1 cellular context compared by ENCODE assay signal in the genomic region with DNA sequence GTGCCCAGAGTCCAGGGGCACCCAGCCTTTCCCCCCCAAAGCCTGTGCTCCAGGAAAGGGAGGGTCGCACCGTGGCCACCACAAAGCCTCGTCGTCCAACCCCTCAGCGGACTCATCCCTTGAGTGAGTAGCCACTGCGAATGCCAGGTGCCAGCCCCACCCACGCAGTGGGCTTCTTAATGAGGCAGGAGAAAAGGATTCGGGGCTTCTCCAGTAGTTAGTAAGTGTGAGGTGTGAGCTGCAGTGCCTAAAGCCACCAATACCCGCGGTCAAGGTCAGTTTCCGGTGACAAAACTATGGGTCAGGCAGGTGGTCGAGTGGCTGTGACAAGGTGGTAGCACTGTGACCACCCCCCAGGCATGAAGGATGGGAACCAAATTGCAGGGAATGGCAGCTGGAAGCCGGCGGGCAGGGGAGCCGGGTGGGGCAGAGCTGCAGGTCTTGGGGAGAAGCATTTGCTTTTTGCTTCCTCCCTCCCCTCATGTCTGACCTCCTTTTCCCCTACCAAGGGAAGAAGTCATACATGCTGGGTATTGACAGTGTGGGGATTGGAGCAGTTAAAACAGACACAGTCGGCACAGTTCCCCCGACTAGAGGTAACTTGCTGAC.
TF ChIP-seq lines count a peak whose summit lies in the region.

No MANE protein-coding gene starts in this region.

TF ChIP-seq in GM12878, 131 proteins besides CTCF, POLR2A, EP300 and RAD21 (continued from another document):
- TF ChIP-seq, protein P1, sequence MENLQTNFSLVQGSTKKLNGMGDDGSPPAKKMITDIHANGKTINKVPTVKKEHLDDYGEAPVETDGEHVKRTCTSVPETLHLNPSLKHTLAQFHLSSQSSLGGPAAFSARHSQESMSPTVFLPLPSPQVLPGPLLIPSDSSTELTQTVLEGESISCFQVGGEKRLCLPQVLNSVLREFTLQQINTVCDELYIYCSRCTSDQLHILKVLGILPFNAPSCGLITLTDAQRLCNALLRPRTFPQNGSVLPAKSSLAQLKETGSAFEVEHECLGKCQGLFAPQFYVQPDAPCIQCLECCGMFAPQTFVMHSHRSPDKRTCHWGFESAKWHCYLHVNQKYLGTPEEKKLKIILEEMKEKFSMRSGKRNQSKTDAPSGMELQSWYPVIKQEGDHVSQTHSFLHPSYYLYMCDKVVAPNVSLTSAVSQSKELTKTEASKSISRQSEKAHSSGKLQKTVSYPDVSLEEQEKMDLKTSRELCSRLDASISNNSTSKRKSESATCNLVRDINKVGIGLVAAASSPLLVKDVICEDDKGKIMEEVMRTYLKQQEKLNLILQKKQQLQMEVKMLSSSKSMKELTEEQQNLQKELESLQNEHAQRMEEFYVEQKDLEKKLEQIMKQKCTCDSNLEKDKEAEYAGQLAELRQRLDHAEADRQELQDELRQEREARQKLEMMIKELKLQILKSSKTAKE (IDR thresholded peaks at IDR 0.05; ENCODE audit: low read depth, poor library complexity, severe bottlenecking): no peak
- TF ChIP-seq BRCA1 (IDR thresholded peaks at IDR 0.05; ENCODE audit: low read depth, low read length) (no peak), ZSCAN29 (IDR thresholded peaks at IDR 0.05) (no peak), BCL11A (IDR thresholded peaks at IDR 0.05; ENCODE audit: low read depth, low read length) (peak; percentile 62), YY1 (IDR thresholded peaks at IDR 0.05; ENCODE audit: low read depth, low read length) (no peak), SPI1 (IDR thresholded peaks at IDR 0.05; ENCODE audit: borderline replicate concordance, insufficient read depth, low read depth, low read length) (no peak), YBX1 (IDR thresholded peaks at IDR 0.05) (no peak), IKZF2 (IDR thresholded peaks at IDR 0.05) (peak in 1 of 2 experiments; percentile 6; a peak in 2 of 4 replicates), MXI1 (IDR thresholded peaks at IDR 0.05; ENCODE audit: low read depth, low read length) (no peak), IKZF1 (conservative IDR thresholded peaks at IDR 0.05) (peak; percentile 26), NRF1 (conservative IDR thresholded peaks at IDR 0.05; ENCODE audit: low read depth, low read length) (no peak), NR2F1 (conservative IDR thresholded peaks at IDR 0.05) (peak; percentile 79), ATF7 (IDR thresholded peaks at IDR 0.05; ENCODE audit: low read depth) (no peak), BHLHE40 (IDR thresholded peaks at IDR 0.05; ENCODE audit: borderline replicate concordance in 1 of 2, low read depth in 2 of 2, low read length in 1 of 2) (peak; percentile 18 to 68; a peak in 2 of 4 replicates), SRF (IDR thresholded peaks at IDR 0.05; ENCODE audit: low read depth in 2 of 2, low read length in 2 of 2) (no peak), SMC3 (IDR thresholded peaks at IDR 0.05; ENCODE audit: borderline replicate concordance, low read length) (no peak), ASH2L (IDR thresholded peaks at IDR 0.05; ENCODE audit: borderline replicate concordance, low read depth) (no peak), MTA2 (IDR thresholded peaks at IDR 0.05; ENCODE audit: low read depth) (peak; percentile 50; the same call in 1 of the 2 replicates), PAX5 (IDR thresholded peaks at IDR 0.05; ENCODE audit: borderline replicate concordance, low read depth, low read length) (0 out of 2 replicates have a peak, but pooled peaks have one; percentile 20), GATAD2B (conservative IDR thresholded peaks at IDR 0.05; ENCODE audit: low read depth) (peak; percentile 33; the same call in 1 of the 2 replicates), ESRRA (IDR thresholded peaks at IDR 0.05; ENCODE audit: low read length) (no peak), RUNX3 (IDR thresholded peaks at IDR 0.05; ENCODE audit: low read length) (peak; percentile 38; the same call in 1 of the 2 replicates), EGR1 (IDR thresholded peaks at IDR 0.05; ENCODE audit: borderline replicate concordance in 1 of 2, low read depth in 2 of 2, low read length in 2 of 2) (peak in 1 of 2 experiments; percentile 68; a peak in 2 of 3 replicates)
- TF ChIP-seq, protein P2, sequence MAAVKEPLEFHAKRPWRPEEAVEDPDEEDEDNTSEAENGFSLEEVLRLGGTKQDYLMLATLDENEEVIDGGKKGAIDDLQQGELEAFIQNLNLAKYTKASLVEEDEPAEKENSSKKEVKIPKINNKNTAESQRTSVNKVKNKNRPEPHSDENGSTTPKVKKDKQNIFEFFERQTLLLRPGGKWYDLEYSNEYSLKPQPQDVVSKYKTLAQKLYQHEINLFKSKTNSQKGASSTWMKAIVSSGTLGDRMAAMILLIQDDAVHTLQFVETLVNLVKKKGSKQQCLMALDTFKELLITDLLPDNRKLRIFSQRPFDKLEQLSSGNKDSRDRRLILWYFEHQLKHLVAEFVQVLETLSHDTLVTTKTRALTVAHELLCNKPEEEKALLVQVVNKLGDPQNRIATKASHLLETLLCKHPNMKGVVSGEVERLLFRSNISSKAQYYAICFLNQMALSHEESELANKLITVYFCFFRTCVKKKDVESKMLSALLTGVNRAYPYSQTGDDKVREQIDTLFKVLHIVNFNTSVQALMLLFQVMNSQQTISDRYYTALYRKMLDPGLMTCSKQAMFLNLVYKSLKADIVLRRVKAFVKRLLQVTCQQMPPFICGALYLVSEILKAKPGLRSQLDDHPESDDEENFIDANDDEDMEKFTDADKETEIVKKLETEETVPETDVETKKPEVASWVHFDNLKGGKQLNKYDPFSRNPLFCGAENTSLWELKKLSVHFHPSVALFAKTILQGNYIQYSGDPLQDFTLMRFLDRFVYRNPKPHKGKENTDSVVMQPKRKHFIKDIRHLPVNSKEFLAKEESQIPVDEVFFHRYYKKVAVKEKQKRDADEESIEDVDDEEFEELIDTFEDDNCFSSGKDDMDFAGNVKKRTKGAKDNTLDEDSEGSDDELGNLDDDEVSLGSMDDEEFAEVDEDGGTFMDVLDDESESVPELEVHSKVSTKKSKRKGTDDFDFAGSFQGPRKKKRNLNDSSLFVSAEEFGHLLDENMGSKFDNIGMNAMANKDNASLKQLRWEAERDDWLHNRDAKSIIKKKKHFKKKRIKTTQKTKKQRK (IDR thresholded peaks at IDR 0.05; ENCODE audit: low read depth, low read length): no peak
- TF ChIP-seq, protein P3, sequence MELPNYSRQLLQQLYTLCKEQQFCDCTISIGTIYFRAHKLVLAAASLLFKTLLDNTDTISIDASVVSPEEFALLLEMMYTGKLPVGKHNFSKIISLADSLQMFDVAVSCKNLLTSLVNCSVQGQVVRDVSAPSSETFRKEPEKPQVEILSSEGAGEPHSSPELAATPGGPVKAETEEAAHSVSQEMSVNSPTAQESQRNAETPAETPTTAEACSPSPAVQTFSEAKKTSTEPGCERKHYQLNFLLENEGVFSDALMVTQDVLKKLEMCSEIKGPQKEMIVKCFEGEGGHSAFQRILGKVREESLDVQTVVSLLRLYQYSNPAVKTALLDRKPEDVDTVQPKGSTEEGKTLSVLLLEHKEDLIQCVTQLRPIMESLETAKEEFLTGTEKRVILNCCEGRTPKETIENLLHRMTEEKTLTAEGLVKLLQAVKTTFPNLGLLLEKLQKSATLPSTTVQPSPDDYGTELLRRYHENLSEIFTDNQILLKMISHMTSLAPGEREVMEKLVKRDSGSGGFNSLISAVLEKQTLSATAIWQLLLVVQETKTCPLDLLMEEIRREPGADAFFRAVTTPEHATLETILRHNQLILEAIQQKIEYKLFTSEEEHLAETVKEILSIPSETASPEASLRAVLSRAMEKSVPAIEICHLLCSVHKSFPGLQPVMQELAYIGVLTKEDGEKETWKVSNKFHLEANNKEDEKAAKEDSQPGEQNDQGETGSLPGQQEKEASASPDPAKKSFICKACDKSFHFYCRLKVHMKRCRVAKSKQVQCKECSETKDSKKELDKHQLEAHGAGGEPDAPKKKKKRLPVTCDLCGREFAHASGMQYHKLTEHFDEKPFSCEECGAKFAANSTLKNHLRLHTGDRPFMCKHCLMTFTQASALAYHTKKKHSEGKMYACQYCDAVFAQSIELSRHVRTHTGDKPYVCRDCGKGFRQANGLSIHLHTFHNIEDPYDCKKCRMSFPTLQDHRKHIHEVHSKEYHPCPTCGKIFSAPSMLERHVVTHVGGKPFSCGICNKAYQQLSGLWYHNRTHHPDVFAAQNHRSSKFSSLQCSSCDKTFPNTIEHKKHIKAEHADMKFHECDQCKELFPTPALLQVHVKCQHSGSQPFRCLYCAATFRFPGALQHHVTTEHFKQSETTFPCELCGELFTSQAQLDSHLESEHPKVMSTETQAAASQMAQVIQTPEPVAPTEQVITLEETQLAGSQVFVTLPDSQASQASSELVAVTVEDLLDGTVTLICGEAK (IDR thresholded peaks at IDR 0.05; ENCODE audit: borderline replicate concordance): no peak
- TF ChIP-seq, protein P4, sequence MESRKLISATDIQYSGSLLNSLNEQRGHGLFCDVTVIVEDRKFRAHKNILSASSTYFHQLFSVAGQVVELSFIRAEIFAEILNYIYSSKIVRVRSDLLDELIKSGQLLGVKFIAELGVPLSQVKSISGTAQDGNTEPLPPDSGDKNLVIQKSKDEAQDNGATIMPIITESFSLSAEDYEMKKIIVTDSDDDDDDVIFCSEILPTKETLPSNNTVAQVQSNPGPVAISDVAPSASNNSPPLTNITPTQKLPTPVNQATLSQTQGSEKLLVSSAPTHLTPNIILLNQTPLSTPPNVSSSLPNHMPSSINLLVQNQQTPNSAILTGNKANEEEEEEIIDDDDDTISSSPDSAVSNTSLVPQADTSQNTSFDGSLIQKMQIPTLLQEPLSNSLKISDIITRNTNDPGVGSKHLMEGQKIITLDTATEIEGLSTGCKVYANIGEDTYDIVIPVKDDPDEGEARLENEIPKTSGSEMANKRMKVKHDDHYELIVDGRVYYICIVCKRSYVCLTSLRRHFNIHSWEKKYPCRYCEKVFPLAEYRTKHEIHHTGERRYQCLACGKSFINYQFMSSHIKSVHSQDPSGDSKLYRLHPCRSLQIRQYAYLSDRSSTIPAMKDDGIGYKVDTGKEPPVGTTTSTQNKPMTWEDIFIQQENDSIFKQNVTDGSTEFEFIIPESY (IDR thresholded peaks at IDR 0.05): no peak
